Comparison of ENCODE assay signal across 11 cellular contexts in the genomic region with DNA sequence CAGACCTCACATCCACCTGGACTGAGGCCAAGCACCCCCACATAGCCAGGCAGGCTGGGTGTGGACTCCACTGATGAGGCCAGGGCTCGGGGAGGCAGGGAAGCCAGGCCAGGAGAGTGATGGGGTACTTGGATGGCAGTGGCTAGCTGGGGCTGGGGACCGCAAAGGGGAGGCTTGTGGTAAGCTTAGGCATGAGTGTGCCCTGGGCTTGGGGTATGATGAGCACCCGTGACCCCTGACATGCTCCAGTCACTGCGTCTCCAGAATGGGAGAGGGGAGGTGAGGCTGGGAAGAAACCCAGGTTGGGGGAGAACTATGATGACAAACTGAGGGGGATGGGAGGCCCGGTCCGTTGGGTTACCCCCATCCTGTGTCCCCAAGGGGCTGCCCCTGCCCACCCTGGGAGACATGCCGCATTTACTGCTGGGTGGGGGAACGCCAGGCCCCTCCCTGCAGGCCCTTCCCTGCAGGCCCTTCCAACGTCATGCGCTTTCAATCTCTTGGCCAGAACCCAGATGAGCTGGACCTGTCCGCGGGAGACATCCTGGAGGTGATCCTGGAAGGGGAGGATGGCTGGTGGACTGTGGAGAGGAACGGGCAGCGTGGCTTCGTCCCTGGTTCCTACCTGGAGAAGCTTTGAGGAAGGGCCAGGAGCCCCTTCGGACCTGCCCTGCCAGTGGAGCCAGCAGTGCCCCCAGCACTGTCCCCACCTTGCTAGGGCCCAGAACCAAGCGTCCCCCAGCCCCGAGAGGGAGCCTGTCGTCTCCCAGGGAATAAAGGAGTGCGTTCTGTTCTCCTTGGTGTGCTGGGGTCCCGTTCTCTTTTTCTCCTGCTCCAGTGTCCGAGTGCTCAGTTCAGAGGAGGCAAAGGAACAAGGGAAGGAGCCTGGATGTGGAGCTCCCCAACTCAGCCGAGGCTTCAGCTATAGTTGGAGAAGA. TPM values are rescaled to one million over a fixed set of nuclear protein-coding genes. Genes with fewer than 3 reads are reported as not detected.
DNase-seq lines count a peak whose midpoint lies in the region; ATAC-seq and TF ChIP-seq lines count a peak whose summit lies in the region.
"Had no signal": no experiment of that assay in that cellular context is flagged by ENCODE, and none has a peak within 500 bp of the region (broad histone marks: within the 10 kb centered on the region; RNA-seq: fewer than 3 reads in every experiment).

No MANE protein-coding gene starts in this region.

- H3K4me1 ChIP-seq in lung (ENCODE audit: control insufficient read depth in 2 of 2, insufficient read depth in 2 of 2, low read length in 2 of 2) (peaks cover 0 to 5% of the 10 kb centered on the region in 2 donors), testis (peaks cover 3% of the 10 kb centered on the region), foreskin keratinocyte (no peaks in the 10 kb centered on the region)

- ATAC-seq in Right ventricle myocardium superior (ENCODE audit: poor library complexity) (no peak), left cardiac atrium (no peak), lung (ENCODE audit: insufficient read depth, low FRiP score) (no peak), foreskin keratinocyte (no peak), HG03175 (IDR thresholded peaks at IDR 0.05; ENCODE audit: unreplicated experiment) (no peak)

- TF ChIP-seq CTCF in lung (IDR thresholded peaks at IDR 0.05; ENCODE audit: control extremely low read depth, extremely low read depth) (no peak), testis (IDR thresholded peaks at IDR 0.05) (no peak), foreskin keratinocyte (conservative IDR thresholded peaks at IDR 0.05) (no peak)

- DNase-seq in Right ventricle myocardium superior (peak; percentile 34), left cardiac atrium (no peak), lung (ENCODE audit: low spot score) (peak; percentile 27), testis (peak; percentile 9), foreskin keratinocyte (no peak), NCI-H510A (lab: John Stamatoyannopoulos, UW) (no peak)
- no peak for DNase-seq in activated naive CD8-positive, alpha-beta T cell treated with anti-CD3 and anti-CD28 coated beads for 36 hours
- DNase-seq: Karpas-422, NCI-H524 treated with DMSO at 0.1 percent for 48 hours had no signal

- intact Hi-C loops in Right ventricle myocardium superior (cut with DNase I): no loop called here
- intact Hi-C loops in left cardiac atrium (cut with DNase I): no loop called here
- intact Hi-C loops in testis (cut with DNase I; ENCODE audit: low total_unique reads): no loop called here

- TF ChIP-seq POLR2A in testis (IDR thresholded peaks at IDR 0.05): no peak

- no peaks in the 10 kb centered on the region for H3K9me3 ChIP-seq in lung (ENCODE audit: control insufficient read depth in 2 of 2, insufficient read depth in 1 of 2, low read length in 1 of 2)
- no peaks in the 10 kb centered on the region for H3K9me3 ChIP-seq in testis
- H3K9me3 ChIP-seq: BLaER1 had no signal

- peaks cover 0 to 27% of the 10 kb centered on the region in 2 donors for H3K36me3 ChIP-seq in lung (ENCODE audit: control insufficient read depth in 2 of 2, insufficient read depth in 2 of 2, low read length in 2 of 2)
- H3K36me3 ChIP-seq in testis (ENCODE audit: low read depth, missing control alignments): no peaks in the 10 kb centered on the region

- 94% methylated on average over 23 of the region's 23 CpGs for WGBS in lung, 2 donors
- WGBS in testis, 2 donors: 84 to 88% methylated on average over 16 to 23 of the region's 23 CpGs

- peaks cover 6% of the 10 kb centered on the region for H3K9me3 Mint-ChIP-seq in activated naive CD8-positive, alpha-beta T cell treated with anti-CD3 and anti-CD28 coated beads for 36 hours

- H3K4me1 Mint-ChIP-seq in activated naive CD8-positive, alpha-beta T cell treated with anti-CD3 and anti-CD28 coated beads for 36 hours: peaks cover 9% of the 10 kb centered on the region

- H3K27me3 ChIP-seq in lung (ENCODE audit: control insufficient read depth, insufficient read depth) (no peaks in the 10 kb centered on the region), testis (no peaks in the 10 kb centered on the region), foreskin keratinocyte (no peaks in the 10 kb centered on the region)
- H3K27me3 ChIP-seq: BLaER1 had no signal

- H3K4me3 Mint-ChIP-seq in activated naive CD8-positive, alpha-beta T cell treated with anti-CD3 and anti-CD28 coated beads for 36 hours: no peak overlapping the region

- H3K27ac Mint-ChIP-seq in activated naive CD8-positive, alpha-beta T cell treated with anti-CD3 and anti-CD28 coated beads for 36 hours: peak overlapping the region; percentile 51

- H3K27ac ChIP-seq in lung (ENCODE audit: low read depth in 1 of 2, low read length in 1 of 2): peak overlapping the region in 1 of 2 donors; percentile 38
- H3K27ac ChIP-seq in testis: no peak overlapping the region
- H3K27ac ChIP-seq in foreskin keratinocyte: no peak overlapping the region
- H3K27ac ChIP-seq: BLaER1 had no signal

- peaks cover 40% of the 10 kb centered on the region for H3K36me3 Mint-ChIP-seq in activated naive CD8-positive, alpha-beta T cell treated with anti-CD3 and anti-CD28 coated beads for 36 hours

- H3K27me3 Mint-ChIP-seq in activated naive CD8-positive, alpha-beta T cell treated with anti-CD3 and anti-CD28 coated beads for 36 hours: no peaks in the 10 kb centered on the region

- H3K4me3 ChIP-seq in lung (no peak overlapping the region), testis (no peak overlapping the region)
- H3K4me3 ChIP-seq: BLaER1 had no signal

RNA-seq across cellular contexts. Expression of gene TSPAN3, which starts 34.1 kb away (rescaled TPM):
- total RNA-seq in Right ventricle myocardium superior: 85.2 TPM
- total RNA-seq in left cardiac atrium: 100 to 1,000 TPM; 143 to 151 TPM
- 10 to 100 TPM; 40.6 to 43.1 TPM for total RNA-seq in activated naive CD8-positive, alpha-beta T cell treated with anti-CD3 and anti-CD28 coated beads for 36 hours
- 100 to 1,000 TPM; 339 to 494 TPM for total RNA-seq in lung
- 100 to 1,000 TPM; 428 to 472 TPM for polyA plus RNA-seq in lung
- 100 to 1,000 TPM; 223 to 226 TPM for total RNA-seq in testis
- 197 TPM for polyA plus RNA-seq in testis (ENCODE audit: insufficient read depth, low read depth, low replicate concordance)
- 107 and 123 TPM in 2 replicates for total RNA-seq in foreskin keratinocyte
- polyA plus RNA-seq in foreskin keratinocyte: 86.5 and 108 TPM in 2 replicates

RNA-seq across cellular contexts. Expression of gene PSTPIP1, which starts 41.9 kb away (rescaled TPM):
- 5.0 TPM for total RNA-seq in Right ventricle myocardium superior
- 10 to 100 TPM in 1 of 2 donors, 1 to 10 TPM in 1; 6.1 to 14.1 TPM for total RNA-seq in left cardiac atrium
- total RNA-seq in activated naive CD8-positive, alpha-beta T cell treated with anti-CD3 and anti-CD28 coated beads for 36 hours: 10 to 100 TPM; 93.4 to 94.5 TPM
- 10 to 100 TPM; 12.4 to 27.8 TPM for total RNA-seq in lung
- polyA plus RNA-seq in lung: 10 to 100 TPM; 13.4 to 39.6 TPM
- 1 to 10 TPM; 5.0 to 8.6 TPM for total RNA-seq in testis
- 7.9 TPM for polyA plus RNA-seq in testis (ENCODE audit: insufficient read depth, low read depth, low replicate concordance)
- total RNA-seq in foreskin keratinocyte: 6.6 and 7.1 TPM in 2 replicates
- polyA plus RNA-seq in foreskin keratinocyte: 5.4 and 7.0 TPM in 2 replicates

Comparison
In these comparisons a context has a peak if more than half of its experiments do, and no peak if none do; other contexts are left out.
1. DNase-seq: peak in Right ventricle myocardium superior (single experiment), lung (single experiment) and testis (single experiment); none in left cardiac atrium (single experiment), activated naive CD8-positive, alpha-beta T cell treated with anti-CD3 and anti-CD28 coated beads for 36 hours (single experiment), foreskin keratinocyte (0 of 2) and NCI-H510A (single experiment).